In genomic region chr6:33183071-33183683, GRCh38 we compare ENCODE assay signal across 2 cellular contexts.
TF ChIP-seq lines count a peak whose summit lies in the region.

No MANE protein-coding gene starts in this region.

TF ChIP-seq in GM23338, 12 proteins besides CTCF, POLR2A, EP300 and RAD21 (continued from another document):
- TF ChIP-seq REST (IDR thresholded peaks at IDR 0.05; ENCODE audit: unreplicated experiment) = no peak
- no peak for TF ChIP-seq ZNF462 (CRISPR knock-in tag; IDR thresholded peaks at IDR 0.05)
- TF ChIP-seq ETS1 (IDR thresholded peaks at IDR 0.05) = no peak
- TF ChIP-seq JUNB (IDR thresholded peaks at IDR 0.05; ENCODE audit: unreplicated experiment) = no peak

TF ChIP-seq in liver, 16 proteins besides CTCF, POLR2A, EP300 and RAD21 (continued from another document):
- TF ChIP-seq ATF3 (IDR thresholded peaks at IDR 0.05) = no peak
- no peak for TF ChIP-seq RXRA (IDR thresholded peaks at IDR 0.05)
- TF ChIP-seq HNF4G (IDR thresholded peaks at IDR 0.05) = no peak
- TF ChIP-seq YY1 (IDR thresholded peaks at IDR 0.05) = peak; percentile 59
- TF ChIP-seq MAX (IDR thresholded peaks at IDR 0.05) = no peak
- no peak for TF ChIP-seq HNF4A (conservative IDR thresholded peaks at IDR 0.05)
- no peak for TF ChIP-seq SP1 (IDR thresholded peaks at IDR 0.05)
- no peak for TF ChIP-seq FOXA2 (IDR thresholded peaks at IDR 0.05)
- TF ChIP-seq NR2F2 (IDR thresholded peaks at IDR 0.05) = peak; percentile 35
- TF ChIP-seq TAF1 (conservative IDR thresholded peaks at IDR 0.05) = no peak
- TF ChIP-seq JUND (IDR thresholded peaks at IDR 0.05) = no peak
- no peak for TF ChIP-seq FOXA1 (IDR thresholded peaks at IDR 0.05)
- TF ChIP-seq ZBTB33 (IDR thresholded peaks at IDR 0.05) = no peak
